19 cellular contexts compared by ENCODE assay signal in the genomic region with DNA sequence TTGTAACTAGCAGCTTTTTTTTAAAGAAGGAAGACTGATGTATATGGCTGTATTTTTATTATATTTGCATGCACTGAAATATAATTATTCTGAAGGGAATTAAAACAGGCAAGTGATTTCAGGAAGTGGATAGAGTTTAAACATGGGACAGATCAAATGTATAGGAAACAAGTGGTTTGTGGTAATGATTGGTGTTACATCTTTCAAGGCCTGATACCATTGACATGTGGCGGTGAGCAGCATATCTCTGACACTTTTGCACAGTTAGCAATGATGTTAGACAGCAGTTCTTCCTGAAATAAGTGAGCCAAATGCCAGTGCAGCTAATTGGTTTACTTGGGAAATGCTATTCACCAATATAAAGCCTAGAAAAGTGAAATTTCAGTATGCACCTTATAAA.
"Had no signal": no experiment of that assay in that cellular context is flagged by ENCODE, and none has a peak within 500 bp of the region (broad histone marks: within the 10 kb centered on the region; RNA-seq: fewer than 3 reads in every experiment).

No MANE protein-coding gene starts in this region.

- H3K27ac Mint-ChIP-seq: activated CD8-positive, alpha-beta memory T cell treated with anti-CD3 and anti-CD28 coated beads, Interleukin-2, amount 10 ng/mL, durations not matched to agents 7 days and 5 days; activated naive CD4-positive, alpha-beta T cell treated with anti-CD3 and anti-CD28 coated beads, Interleukin-2, amount 50 U/mL, for 72 hours; T-cell had no signal

- ATAC-seq: activated CD4-positive, CD25-positive, alpha-beta regulatory T cell treated with anti-CD3 and anti-CD28 coated beads, Interleukin-2, amount 50 U/mL, for 24 hours; activated CD8-positive, alpha-beta memory T cell treated with anti-CD3 and anti-CD28 coated beads, Interleukin-2, amount 10 ng/mL, durations not matched to agents 7 days and 5 days; activated naive CD4-positive, alpha-beta T cell treated with anti-CD3 and anti-CD28 coated beads, Interleukin-2, amount 50 U/mL, for 72 hours; activated T-cell treated with anti-CD3 and anti-CD28 coated beads, Interleukin-2, amount 50 U/mL, for 4 hours; T-cell had no signal

- H3K36me3 Mint-ChIP-seq: activated CD8-positive, alpha-beta memory T cell treated with anti-CD3 and anti-CD28 coated beads, Interleukin-2, amount 10 ng/mL, durations not matched to agents 7 days and 5 days; activated naive CD4-positive, alpha-beta T cell treated with anti-CD3 and anti-CD28 coated beads, Interleukin-2, amount 50 U/mL, for 72 hours had no signal

- DNase-seq: activated CD4-positive, alpha-beta T cell treated with anti-CD3 and anti-CD28 coated beads for 4 hours; activated CD8-positive, alpha-beta memory T cell treated with anti-CD3 and anti-CD28 coated beads, Interleukin-2, amount 10 ng/mL, durations not matched to agents 7 days and 5 days; activated effector memory CD4-positive, alpha-beta T cell treated with anti-CD3 and anti-CD28 coated beads, Interleukin-2, amount 50 U/mL, for 16 hours; activated naive CD4-positive, alpha-beta T cell treated with Interleukin-2 at 50 U/mL for 16 hours; activated T-cell treated with anti-CD3 and anti-CD28 coated beads, Interleukin-2, amount 50 U/mL, for 4 hours; cerebellar nuclear complex; KG1; NCI-H1092 treated with DMSO at 0.1 percent for 48 hours; NCI-H1417 treated with DMSO at 0.1 percent for 48 hours; NCI-H1694 treated with DMSO at 0.1 percent for 48 hours; NCI-H2081; NCI-H510A treated with DMSO at 0.1 percent for 48 hours; NCI-H69; PC-9; SIG-M5; T-cell; T1000 had no signal

- H3K27me3 Mint-ChIP-seq: activated CD8-positive, alpha-beta memory T cell treated with anti-CD3 and anti-CD28 coated beads, Interleukin-2, amount 10 ng/mL, durations not matched to agents 7 days and 5 days; T-cell had no signal

- H3K9me3 Mint-ChIP-seq: activated naive CD4-positive, alpha-beta T cell treated with anti-CD3 and anti-CD28 coated beads, Interleukin-2, amount 50 U/mL, for 72 hours; activated T-cell treated with anti-CD3 and anti-CD28 coated beads, Interleukin-2, amount 50 U/mL, for 4 hours; T-cell had no signal

- H3K4me3 Mint-ChIP-seq: activated CD8-positive, alpha-beta memory T cell treated with anti-CD3 and anti-CD28 coated beads, Interleukin-2, amount 10 ng/mL, durations not matched to agents 7 days and 5 days; activated T-cell treated with anti-CD3 and anti-CD28 coated beads, Interleukin-2, amount 50 U/mL, for 4 hours; T-cell had no signal
